ENCODE assay signal across 2 cellular contexts in genomic region chr11:110750100-110750499, GRCh38.
TF ChIP-seq lines count a peak whose summit lies in the region.

No MANE protein-coding gene starts in this region.

TF ChIP-seq in HepG2, 621 proteins besides CTCF, POLR2A, EP300 and RAD21:
- TF ChIP-seq HNF4G (IDR thresholded peaks at IDR 0.05; ENCODE audit: borderline replicate concordance, low read depth, low read length) (no peak), HNF4G (CRISPR knock-in tag; IDR thresholded peaks at IDR 0.05; ENCODE audit: borderline replicate concordance, low read depth) (no peak), NFE2L2 (IDR thresholded peaks at IDR 0.05; ENCODE audit: low read length) (peak; percentile 55; the same call in 1 of the 2 replicates), ZNF33A (CRISPR knock-in tag; IDR thresholded peaks at IDR 0.05; ENCODE audit: borderline replicate concordance) (no peak), ZNF512B (CRISPR knock-in tag; IDR thresholded peaks at IDR 0.05; ENCODE audit: borderline replicate concordance) (no peak), CREBL2 (CRISPR knock-in tag; IDR thresholded peaks at IDR 0.05; ENCODE audit: borderline replicate concordance) (no peak), ZNF282 (IDR thresholded peaks at IDR 0.05; ENCODE audit: partially characterized antibody) (no peak), ZNF790 (CRISPR knock-in tag; IDR thresholded peaks at IDR 0.05; ENCODE audit: borderline replicate concordance) (no peak), ZNF616 (CRISPR knock-in tag; IDR thresholded peaks at IDR 0.05; ENCODE audit: low read depth) (no peak), SAFB2 (CRISPR knock-in tag; IDR thresholded peaks at IDR 0.05; ENCODE audit: borderline replicate concordance, low read depth) (no peak), ZNF891 (CRISPR knock-in tag; IDR thresholded peaks at IDR 0.05) (no peak), ZNF644 (CRISPR knock-in tag; IDR thresholded peaks at IDR 0.05; ENCODE audit: low read depth) (no peak), RBAK (CRISPR knock-in tag; IDR thresholded peaks at IDR 0.05) (no peak), MAFK (conservative IDR thresholded peaks at IDR 0.05 in 1 of 2, IDR thresholded peaks at IDR 0.05 in 1 of 2; ENCODE audit: low read length in 2 of 2) (peak in 1 of 2 experiments; percentile 0; a peak in 1 of 4 replicates), RBM22 (optimal IDR thresholded peaks at IDR 0.05; ENCODE audit: low read length) (no peak), ZNF317 (CRISPR knock-in tag; IDR thresholded peaks at IDR 0.05) (no peak)
- TF ChIP-seq, protein P1, sequence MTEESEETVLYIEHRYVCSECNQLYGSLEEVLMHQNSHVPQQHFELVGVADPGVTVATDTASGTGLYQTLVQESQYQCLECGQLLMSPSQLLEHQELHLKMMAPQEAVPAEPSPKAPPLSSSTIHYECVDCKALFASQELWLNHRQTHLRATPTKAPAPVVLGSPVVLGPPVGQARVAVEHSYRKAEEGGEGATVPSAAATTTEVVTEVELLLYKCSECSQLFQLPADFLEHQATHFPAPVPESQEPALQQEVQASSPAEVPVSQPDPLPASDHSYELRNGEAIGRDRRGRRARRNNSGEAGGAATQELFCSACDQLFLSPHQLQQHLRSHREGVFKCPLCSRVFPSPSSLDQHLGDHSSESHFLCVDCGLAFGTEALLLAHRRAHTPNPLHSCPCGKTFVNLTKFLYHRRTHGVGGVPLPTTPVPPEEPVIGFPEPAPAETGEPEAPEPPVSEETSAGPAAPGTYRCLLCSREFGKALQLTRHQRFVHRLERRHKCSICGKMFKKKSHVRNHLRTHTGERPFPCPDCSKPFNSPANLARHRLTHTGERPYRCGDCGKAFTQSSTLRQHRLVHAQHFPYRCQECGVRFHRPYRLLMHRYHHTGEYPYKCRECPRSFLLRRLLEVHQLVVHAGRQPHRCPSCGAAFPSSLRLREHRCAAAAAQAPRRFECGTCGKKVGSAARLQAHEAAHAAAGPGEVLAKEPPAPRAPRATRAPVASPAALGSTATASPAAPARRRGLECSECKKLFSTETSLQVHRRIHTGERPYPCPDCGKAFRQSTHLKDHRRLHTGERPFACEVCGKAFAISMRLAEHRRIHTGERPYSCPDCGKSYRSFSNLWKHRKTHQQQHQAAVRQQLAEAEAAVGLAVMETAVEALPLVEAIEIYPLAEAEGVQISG (CRISPR knock-in tag; IDR thresholded peaks at IDR 0.05), result no peak

TF ChIP-seq in K562, 482 proteins besides CTCF, POLR2A, EP300 and RAD21 (continued from another document):
- TF ChIP-seq MAFG (tag; conservative IDR thresholded peaks at IDR 0.05), result peak; percentile 26; the same call in 1 of the 2 replicates
